ENCODE assay signal across 1 cellular context in genomic region chr1:209796733-209797025, GRCh38.
TF ChIP-seq lines count a peak whose summit lies in the region.

No MANE protein-coding gene starts in this region.

TF ChIP-seq in K562, 482 proteins besides CTCF, POLR2A, EP300 and RAD21:
- TF ChIP-seq EZH2 (IDR thresholded peaks at IDR 0.05; ENCODE audit: borderline replicate concordance, low read depth, low read length): no peak
- peak; percentile 46; the same call in 1 of the 2 replicates for TF ChIP-seq SOX6 (IDR thresholded peaks at IDR 0.05)
- TF ChIP-seq U2AF1 (optimal IDR thresholded peaks at IDR 0.05; ENCODE audit: low read depth, low read length): no peak
- TF ChIP-seq PHF21A (IDR thresholded peaks at IDR 0.05; ENCODE audit: borderline replicate concordance, low read depth): no peak
- TF ChIP-seq ZNF239 (CRISPR knock-in tag; IDR thresholded peaks at IDR 0.05): peak; percentile 82
- no peak for TF ChIP-seq YBX1 (IDR thresholded peaks at IDR 0.05)
- no peak for TF ChIP-seq DNMT1 (IDR thresholded peaks at IDR 0.05)
- TF ChIP-seq RBM39 (optimal IDR thresholded peaks at IDR 0.05; ENCODE audit: low read depth, low read length): no peak
- TF ChIP-seq, protein P1, sequence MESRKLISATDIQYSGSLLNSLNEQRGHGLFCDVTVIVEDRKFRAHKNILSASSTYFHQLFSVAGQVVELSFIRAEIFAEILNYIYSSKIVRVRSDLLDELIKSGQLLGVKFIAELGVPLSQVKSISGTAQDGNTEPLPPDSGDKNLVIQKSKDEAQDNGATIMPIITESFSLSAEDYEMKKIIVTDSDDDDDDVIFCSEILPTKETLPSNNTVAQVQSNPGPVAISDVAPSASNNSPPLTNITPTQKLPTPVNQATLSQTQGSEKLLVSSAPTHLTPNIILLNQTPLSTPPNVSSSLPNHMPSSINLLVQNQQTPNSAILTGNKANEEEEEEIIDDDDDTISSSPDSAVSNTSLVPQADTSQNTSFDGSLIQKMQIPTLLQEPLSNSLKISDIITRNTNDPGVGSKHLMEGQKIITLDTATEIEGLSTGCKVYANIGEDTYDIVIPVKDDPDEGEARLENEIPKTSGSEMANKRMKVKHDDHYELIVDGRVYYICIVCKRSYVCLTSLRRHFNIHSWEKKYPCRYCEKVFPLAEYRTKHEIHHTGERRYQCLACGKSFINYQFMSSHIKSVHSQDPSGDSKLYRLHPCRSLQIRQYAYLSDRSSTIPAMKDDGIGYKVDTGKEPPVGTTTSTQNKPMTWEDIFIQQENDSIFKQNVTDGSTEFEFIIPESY (CRISPR knock-in tag; IDR thresholded peaks at IDR 0.05): no peak
- no peak for TF ChIP-seq TAF7 (tag; IDR thresholded peaks at IDR 0.05)
- TF ChIP-seq, protein P2, sequence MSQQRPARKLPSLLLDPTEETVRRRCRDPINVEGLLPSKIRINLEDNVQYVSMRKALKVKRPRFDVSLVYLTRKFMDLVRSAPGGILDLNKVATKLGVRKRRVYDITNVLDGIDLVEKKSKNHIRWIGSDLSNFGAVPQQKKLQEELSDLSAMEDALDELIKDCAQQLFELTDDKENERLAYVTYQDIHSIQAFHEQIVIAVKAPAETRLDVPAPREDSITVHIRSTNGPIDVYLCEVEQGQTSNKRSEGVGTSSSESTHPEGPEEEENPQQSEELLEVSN (IDR thresholded peaks at IDR 0.05; ENCODE audit: borderline replicate concordance in 1 of 2, extremely low read depth in 1 of 2, insufficient read depth in 1 of 2, insufficient read length in 1 of 2, low read depth in 1 of 2, low read length in 1 of 2, poor library complexity in 1 of 2, severe bottlenecking in 1 of 2): no peak
- TF ChIP-seq, protein P3, sequence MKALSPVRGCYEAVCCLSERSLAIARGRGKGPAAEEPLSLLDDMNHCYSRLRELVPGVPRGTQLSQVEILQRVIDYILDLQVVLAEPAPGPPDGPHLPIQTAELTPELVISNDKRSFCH (CRISPR knock-in tag; IDR thresholded peaks at IDR 0.05): no peak
- TF ChIP-seq, protein P3 (tag; IDR thresholded peaks at IDR 0.05): no peak
- peak; percentile 48 for TF ChIP-seq CBFA2T3 (IDR thresholded peaks at IDR 0.05)
- TF ChIP-seq ZNF431 (CRISPR knock-in tag; IDR thresholded peaks at IDR 0.05): no peak
- no peak for TF ChIP-seq TGIF2 (CRISPR knock-in tag; IDR thresholded peaks at IDR 0.05)
- TF ChIP-seq SIN3A (IDR thresholded peaks at IDR 0.05; ENCODE audit: borderline replicate concordance in 2 of 2, control insufficient read depth in 1 of 2, low read depth in 2 of 2, low read length in 2 of 2): no peak
